Comparison of ENCODE assay signal across 18 cellular contexts in genomic region chr1:44549491-44549890, GRCh38.
"Had no signal": no experiment of that assay in that cellular context is flagged by ENCODE, and none has a peak within 500 bp of the region (broad histone marks: within the 10 kb centered on the region; RNA-seq: fewer than 3 reads in every experiment).

No MANE protein-coding gene starts in this region.

- H3K4me3 ChIP-seq: colonic mucosa, hepatocyte, right atrium auricular region, stomach, thyroid gland, upper lobe of left lung, vagina had no signal

- H3K9me3 ChIP-seq: colonic mucosa, neutrophil, right atrium auricular region, stomach, thyroid gland, upper lobe of left lung, vagina had no signal

- ATAC-seq: left lobe of liver; naive thymus-derived CD4-positive, alpha-beta T cell had no signal

- H3K27ac ChIP-seq: colonic mucosa, hepatocyte, neutrophil, right atrium auricular region, stomach, thyroid gland, upper lobe of left lung, vagina had no signal

- H3K27me3 ChIP-seq: colonic mucosa, hepatocyte, neutrophil, right atrium auricular region, thyroid gland, upper lobe of left lung, vagina had no signal

- H3K4me1 ChIP-seq: colonic mucosa, right atrium auricular region, stomach, thyroid gland, upper lobe of left lung, vagina had no signal

- DNase-seq: colonic mucosa; effector CD8-positive, alpha-beta T cell; foreskin melanocyte; kidney; mammary epithelial cell; naive thymus-derived CD4-positive, alpha-beta T cell; posterior cingulate gyrus; small intestine; stimulated activated CD4-positive, alpha-beta T cell treated with anti-CD3 and anti-CD28 coated beads, Interleukin-12 subunit alpha, Interleukin-12 subunit beta, amount 100 ng/mL, for 4 hours; stimulated activated naive CD4-positive, alpha-beta T cell; stomach; thyroid gland; upper lobe of left lung had no signal

- H3K36me3 ChIP-seq: colonic mucosa, neutrophil, right atrium auricular region, stomach, thyroid gland, upper lobe of left lung, vagina had no signal
